Comparison of ENCODE assay signal across 8 cellular contexts in the genomic region with DNA sequence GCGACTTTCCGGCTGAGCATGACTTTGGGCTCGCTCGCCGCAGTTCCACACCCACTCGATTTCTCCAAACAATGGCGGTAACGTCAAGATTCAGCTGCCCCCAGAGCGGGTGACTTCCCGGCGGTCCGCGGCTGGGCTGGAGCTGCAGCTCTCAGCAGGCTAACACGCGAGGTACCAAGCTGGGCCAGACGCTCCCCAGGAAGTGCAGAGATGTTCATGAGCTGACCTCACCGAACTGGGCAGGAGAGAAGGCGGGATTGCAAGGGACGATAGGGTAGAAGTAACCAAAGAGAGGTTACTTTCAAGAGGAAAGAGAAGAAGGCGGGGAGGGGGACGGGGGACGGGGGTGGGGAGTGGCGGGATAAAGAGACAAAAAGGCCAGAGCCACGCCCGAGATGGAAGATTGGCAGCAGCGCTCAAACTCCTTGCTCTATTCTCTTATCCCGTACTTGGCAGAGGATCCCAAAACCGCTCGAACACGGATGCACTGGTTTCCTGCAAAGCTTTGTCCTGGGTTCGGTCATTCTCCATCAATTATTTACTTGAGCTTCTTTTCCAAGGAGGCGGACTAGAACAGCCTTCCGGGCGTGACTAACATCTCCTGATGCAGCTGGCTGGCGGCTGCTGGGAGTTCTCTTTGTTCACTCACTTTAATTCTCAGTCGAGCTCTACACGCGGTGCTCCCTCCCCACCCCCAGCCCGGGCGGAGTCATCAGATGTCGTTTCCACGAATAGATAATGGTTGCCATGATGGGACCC.
A peak's percentile ranks its signal among the peaks of the same experiment; 100 is the strongest.
DNase-seq lines count a peak whose midpoint lies in the region; ATAC-seq and TF ChIP-seq lines count a peak whose summit lies in the region.

MTCL3 (minus strand) TSS at position 626 of the 759 bp plus-strand sequence.

- peaks cover 44% of the 10 kb centered on the region for H3K4me1 Mint-ChIP-seq in activated CD4-positive, alpha-beta memory T cell treated with anti-CD3 and anti-CD28 coated beads, Interleukin-2, amount 10 ng/mL, durations not matched to agents 7 days and 5 days

- peaks cover 9% of the 10 kb centered on the region for H3K36me3 Mint-ChIP-seq in activated CD4-positive, alpha-beta memory T cell treated with anti-CD3 and anti-CD28 coated beads, Interleukin-2, amount 10 ng/mL, durations not matched to agents 7 days and 5 days (ENCODE audit: low read depth)

- intact Hi-C loops in uterus (cut with DNase I; ENCODE audit: low total_unique reads) = no loop called here

- peak within 1 kb of the TSS; percentile 79 for H3K4me3 Mint-ChIP-seq in activated CD4-positive, alpha-beta memory T cell treated with anti-CD3 and anti-CD28 coated beads, Interleukin-2, amount 10 ng/mL, durations not matched to agents 7 days and 5 days

- peak; percentile 90 for DNase-seq in COLO668 (lab: John Stamatoyannopoulos, UW; ENCODE audit: unreplicated experiment)
- DNase-seq in NCI-H2029 (lab: John Stamatoyannopoulos, UW) = peak; percentile 27
- peak; percentile 61 for DNase-seq in activated CD4-positive, alpha-beta memory T cell treated with anti-CD3 and anti-CD28 coated beads, Interleukin-2, amount 10 ng/mL, durations not matched to agents 7 days and 5 days
- DNase-seq in fibroblast of pulmonary artery (ENCODE audit: low read depth) = peak; percentile 58
- no peak for DNase-seq in retinal pigment epithelial cell (ENCODE audit: low read depth)
- no peak for DNase-seq in amniotic stem cell (lab: John Stamatoyannopoulos, UW)
- no peak for DNase-seq in uterus

- no peak within 1 kb of the TSS for H3K27ac ChIP-seq in uterus

- POLR2A ChIA-PET in activated CD4-positive, alpha-beta memory T cell treated with anti-CD3 and anti-CD28 coated beads, Interleukin-2, amount 10 ng/mL, durations not matched to agents 7 days and 5 days (lab: Charles Lee) = interaction anchor here (0.7 to 6.1 kb wide), 4 partner anchors 26 to 175 kb away, joined by 3 to 69 read pairs (median 4); no protein-coding TSS in a partner anchor

- H3K9me3 Mint-ChIP-seq in activated CD4-positive, alpha-beta memory T cell treated with anti-CD3 and anti-CD28 coated beads, Interleukin-2, amount 10 ng/mL, durations not matched to agents 7 days and 5 days = no peaks in the 10 kb centered on the region

- ATAC-seq in GM21576 (IDR thresholded peaks at IDR 0.05; ENCODE audit: unreplicated experiment) = no peak

- no peaks in the 10 kb centered on the region for H3K4me1 ChIP-seq in uterus

- no peaks in the 10 kb centered on the region for H3K36me3 ChIP-seq in uterus

- CTCF ChIA-PET in activated CD4-positive, alpha-beta memory T cell treated with anti-CD3 and anti-CD28 coated beads, Interleukin-2, amount 10 ng/mL, durations not matched to agents 7 days and 5 days (lab: Charles Lee) = interaction anchor here (0.6 to 8.8 kb wide), 8 partner anchors 10 to 300 kb away, joined by 3 to 128 read pairs (median 10); partner anchors contain the start of gene ECHDC1

- H3K27ac Mint-ChIP-seq in activated CD4-positive, alpha-beta memory T cell treated with anti-CD3 and anti-CD28 coated beads, Interleukin-2, amount 10 ng/mL, durations not matched to agents 7 days and 5 days = peak within 1 kb of the TSS; percentile 72

- H3K27me3 ChIP-seq in uterus = peaks cover 0 to 11% of the 10 kb centered on the region in 2 donors

- no peaks in the 10 kb centered on the region for H3K9me3 ChIP-seq in uterus

- TF ChIP-seq CTCF in fibroblast of pulmonary artery (IDR thresholded peaks at IDR 0.05; ENCODE audit: low read length, missing control alignments) = no peak
- TF ChIP-seq CTCF in retinal pigment epithelial cell (conservative IDR thresholded peaks at IDR 0.05; ENCODE audit: low read depth, low read length) = no peak
- no peak for TF ChIP-seq CTCF in uterus (IDR thresholded peaks at IDR 0.05)

- H3K27me3 Mint-ChIP-seq in activated CD4-positive, alpha-beta memory T cell treated with anti-CD3 and anti-CD28 coated beads, Interleukin-2, amount 10 ng/mL, durations not matched to agents 7 days and 5 days = peaks cover 16% of the 10 kb centered on the region

- H3K4me3 ChIP-seq in fibroblast of pulmonary artery (replicated peaks; ENCODE audit: low read depth, low read length) (peak within 1 kb of the TSS; percentile 47), retinal pigment epithelial cell (ENCODE audit: low read length) (peak within 1 kb of the TSS; percentile 40), uterus (peak within 1 kb of the TSS in 1 of 2 donors; percentile 4)

- TF ChIP-seq POLR2A in uterus (IDR thresholded peaks at IDR 0.05) = no peak

Comparison
In these comparisons a context has a peak if more than half of its experiments do, and no peak if none do; other contexts are left out.
1. DNase-seq: peak in COLO668 (single experiment), NCI-H2029 (single experiment), activated CD4-positive, alpha-beta memory T cell treated with anti-CD3 and anti-CD28 coated beads, Interleukin-2, amount 10 ng/mL, durations not matched to agents 7 days and 5 days (single experiment) and fibroblast of pulmonary artery (single experiment); none in retinal pigment epithelial cell (single experiment), amniotic stem cell (single experiment) and uterus (0 of 2).